8 cellular contexts compared by ENCODE assay signal in genomic region chr10:102675887-102676616, GRCh38. TPM values are rescaled to one million over a fixed set of nuclear protein-coding genes. Genes with fewer than 3 reads are reported as not detected.
DNase-seq lines count a peak whose midpoint lies in the region; ATAC-seq, FAIRE-seq and TF ChIP-seq lines count a peak whose summit lies in the region.

No MANE protein-coding gene starts in this region.

- POLR2A ChIA-PET in activated B cell treated with CpG ODN at 0.5 μM for 24 hours (lab: Charles Lee), result interaction anchor here (0.6 to 4.4 kb wide), 9 partner anchors 15 to 1015 kb away, joined by 3 to 78 read pairs (median 11); partner anchors contain the start of genes ARL3, FBXL15, SFXN2 and TRIM8
- POLR2A ChIA-PET in OCI-LY7 (lab: Charles Lee), result interaction anchor here (0.6 to 2.5 kb wide), 7 partner anchors 9 to 1002 kb away, joined by 3 to 11 read pairs (median 3); no protein-coding TSS in a partner anchor

- H3K4me1 ChIP-seq in heart left ventricle (peaks cover 11 to 78% (median 64%) of the 10 kb centered on the region in 12 donors), kidney (ENCODE audit: control insufficient read depth in 1 of 2, insufficient read depth in 1 of 2, low read depth in 1 of 2, low read length in 2 of 2) (peaks cover 59 to 65% of the 10 kb centered on the region in 2 donors), OCI-LY7 (ENCODE audit: insufficient read depth, low read length, poor library complexity, severe bottlenecking) (peaks cover 22% of the 10 kb centered on the region)

- no peak overlapping the region for H3K4me3 Mint-ChIP-seq in activated B cell treated with CpG ODN at 0.5 μM for 24 hours

- no peak overlapping the region for H2AFZ ChIP-seq in OCI-LY7 (ENCODE audit: low read length)

- CTCF ChIA-PET in activated B cell treated with CpG ODN at 0.5 μM for 24 hours (lab: Charles Lee) (interaction anchor here (0.9 to 2.5 kb wide), 3 partner anchors 15 to 38 kb away, joined by 3 to 10 read pairs (median 6); partner anchors contain the start of genes ARL3, SFXN2 and TRIM8), OCI-LY7 (lab: Charles Lee; ENCODE audit: unreplicated experiment) (interaction anchor here (0.8 kb wide), 1 partner anchor 31 kb away, joined by 7 read pairs; the partner anchor contains the start of gene TRIM8)

- WGBS in heart left ventricle, 4 donors, result 53 to 62% (median 56%) methylated on average over 13 of the region's 13 CpGs

- H3K79me2 ChIP-seq in OCI-LY7 (ENCODE audit: insufficient read depth, low read depth, low read length), result no peaks in the 10 kb centered on the region

- FAIRE-seq in kidney (lab: Jason Lieb, UNC), result no peak

- no peaks in the 10 kb centered on the region for H3K27me3 ChIP-seq in heart left ventricle

- H3K36me3 ChIP-seq in heart left ventricle, result peaks cover 0 to 5% (median 0%) of the 10 kb centered on the region in 9 donors
- H3K36me3 ChIP-seq in kidney (ENCODE audit: control insufficient read depth in 1 of 2, insufficient read depth in 2 of 2, low read length in 2 of 2), result peaks cover 0 to 2% of the 10 kb centered on the region in 2 donors
- peaks cover 6% of the 10 kb centered on the region; the same call in 1 of the 2 replicates for H3K36me3 ChIP-seq in OCI-LY7 (ENCODE audit: insufficient read depth, low read length)

- BruUV-seq in OCI-LY7 (replicated peaks; lab: Mats Ljungman, UMichigan), result no TSS peak

- no peak overlapping the region; the same call in 1 of the 2 replicates for H3K4me2 ChIP-seq in OCI-LY7 (ENCODE audit: low read length)

- no peaks in the 10 kb centered on the region for H3K9me3 Mint-ChIP-seq in activated B cell treated with CpG ODN at 0.5 μM for 24 hours

- H3K9me3 ChIP-seq in heart left ventricle (no peaks in the 10 kb centered on the region), kidney (ENCODE audit: control insufficient read depth in 1 of 2, low read length in 2 of 2) (no peaks in the 10 kb centered on the region), OCI-LY7 (ENCODE audit: low read length) (no peaks in the 10 kb centered on the region)

- no peak overlapping the region for H3K27ac Mint-ChIP-seq in activated B cell treated with CpG ODN at 0.5 μM for 24 hours

- H3K27me3 Mint-ChIP-seq in activated B cell treated with CpG ODN at 0.5 μM for 24 hours, result no peaks in the 10 kb centered on the region

- DNase-seq in heart left ventricle (peak in 2 of 5 donors; percentile 60 to 64), Right ventricle myocardium inferior (ENCODE audit: missing footprints) (no peak), activated B cell treated with CpG ODN at 0.5 μM for 24 hours (no peak), kidney (peak; percentile 65), superior temporal gyrus (ENCODE audit: extremely low spot score) (peak; percentile 49), KG1 (lab: John Stamatoyannopoulos, UW) (no peak), OCI-LY7 (ENCODE audit: low spot score) (no peak)

- H3K4me1 Mint-ChIP-seq in activated B cell treated with CpG ODN at 0.5 μM for 24 hours, result peaks cover 45% of the 10 kb centered on the region

- ATAC-seq in heart left ventricle (peak in 1 of 4 donors; percentile 14), Right ventricle myocardium inferior (no peak), activated B cell treated with CpG ODN at 0.5 μM for 24 hours (ENCODE audit: low read depth) (peak; percentile 51), GM18909 (IDR thresholded peaks at IDR 0.05; ENCODE audit: poor library complexity, unreplicated experiment) (no peak)

- H3K27ac ChIP-seq in heart left ventricle, result peak overlapping the region in 11 of 12 donors; percentile 79 to 90 (median 85)
- peak overlapping the region; percentile 60 to 91 for H3K27ac ChIP-seq in kidney (ENCODE audit: low read depth in 2 of 2, low read length in 2 of 2)
- no peak overlapping the region for H3K27ac ChIP-seq in OCI-LY7 (ENCODE audit: low read depth, low read length, poor library complexity, severe bottlenecking)

- H3K9ac ChIP-seq in kidney (ENCODE audit: low read length in 2 of 2), result peak overlapping the region in 1 of 2 donors; percentile 41

- TF ChIP-seq POLR2A in heart left ventricle (IDR thresholded peaks at IDR 0.05), result no peak

- TF ChIP-seq CTCF in heart left ventricle (IDR thresholded peaks at IDR 0.05) (no peak), activated B cell treated with CpG ODN at 0.5 μM for 24 hours (IDR thresholded peaks at IDR 0.05) (no peak), kidney (IDR thresholded peaks at IDR 0.05; ENCODE audit: borderline replicate concordance, extremely low read depth, insufficient read depth) (no peak), OCI-LY7 (conservative IDR thresholded peaks at IDR 0.05; ENCODE audit: low read length) (no peak)

- H3K9me2 ChIP-seq in OCI-LY7 (ENCODE audit: insufficient read depth, low read length), result no peaks in the 10 kb centered on the region

- H3K36me3 Mint-ChIP-seq in activated B cell treated with CpG ODN at 0.5 μM for 24 hours (ENCODE audit: low read depth), result no peaks in the 10 kb centered on the region

- no peaks in the 10 kb centered on the region for H4K20me1 ChIP-seq in OCI-LY7 (ENCODE audit: insufficient read depth, low read length)

- intact Hi-C loops in heart left ventricle (cut with DNase I), result loop anchor here in 4 of 10 donors (2.0 to 5.0 kb wide), 3 partner anchors 29 to 36 kb away; partner anchors contain the start of genes ARL3 (in 4 of the 4), SFXN2 (in 4 of the 4) and TRIM8 (in 1 of the 4)
- intact Hi-C loops in Right ventricle myocardium inferior (cut with DNase I), result loop anchor here (5.0 kb wide), 1 partner anchor 36 kb away; the partner anchor contains the start of genes ARL3 and SFXN2
- intact Hi-C loops in activated B cell treated with CpG ODN at 0.5 μM for 24 hours (cut with micrococcal nuclease), result loop anchor here (2.0 to 5.0 kb wide), 2 partner anchors 29 to 36 kb away; partner anchors contain the start of genes ARL3 and SFXN2
- intact Hi-C loops in kidney (cut with DNase I), result no loop called here
- intact Hi-C loops in OCI-LY7 (cut with micrococcal nuclease; ENCODE audit: unreplicated experiment), result no loop called here

- H3K4me3 ChIP-seq in heart left ventricle (peak overlapping the region in 3 of 12 donors; percentile 10 to 14 (median 13)), kidney (ENCODE audit: low read length in 2 of 2) (peak overlapping the region in 1 of 2 donors; percentile 3), OCI-LY7 (ENCODE audit: low read depth, low read length, poor library complexity, severe bottlenecking) (no peak overlapping the region)

RNA-seq across cellular contexts. Expression of gene TRIM8, which starts 31.8 kb away (rescaled TPM):
- total RNA-seq in heart left ventricle (100 to 1,000 TPM in 6 of 9 donors, 10 to 100 TPM in 3; 91.5 to 225 (median 107) TPM), Right ventricle myocardium inferior (109 TPM), activated B cell treated with CpG ODN at 0.5 μM for 24 hours (48.2 and 52.5 TPM in 2 replicates), kidney (198 TPM), OCI-LY7 (2022) (73.1 and 92.1 TPM in 2 replicates)
- polyA plus RNA-seq in heart left ventricle (10 to 100 TPM; 38.9 to 94.6 TPM), kidney (ENCODE audit: insufficient read depth, low read depth, low replicate concordance) (160 TPM)
- total RNA-seq in OCI-LY7 (2014; rRNA removed; shearing (Covaris generic)), result 54.2 and 67.3 TPM in 2 replicates

RNA-seq across cellular contexts. Expression of gene ARL3, which starts 38.1 kb away (rescaled TPM):
- total RNA-seq in heart left ventricle (10 to 100 TPM in 7 of 9 donors, 1 to 10 TPM in 2; 5.8 to 17.0 (median 12.6) TPM), Right ventricle myocardium inferior (15.4 TPM), activated B cell treated with CpG ODN at 0.5 μM for 24 hours (4.1 and 5.1 TPM in 2 replicates), kidney (16.3 TPM), OCI-LY7 (2022) (11.7 and 12.5 TPM in 2 replicates)
- polyA plus RNA-seq in heart left ventricle (10 to 100 TPM in 1 of 2 donors, 1 to 10 TPM in 1; 9.0 to 19.3 TPM), kidney (ENCODE audit: insufficient read depth, low read depth, low replicate concordance) (28.8 TPM)
- 7.3 and 8.1 TPM in 2 replicates for total RNA-seq in OCI-LY7 (2014; rRNA removed; shearing (Covaris generic))

RNA-seq across cellular contexts. Expression of gene SFXN2, which starts 38.4 kb away (rescaled TPM):
- total RNA-seq in heart left ventricle (1 to 10 TPM in 7 of 9 donors, under 1 TPM in 2; 0.50 to 7.2 (median 2.4) TPM), Right ventricle myocardium inferior (0.68 TPM), activated B cell treated with CpG ODN at 0.5 μM for 24 hours (22.1 and 28.9 TPM in 2 replicates), kidney (17.3 TPM), OCI-LY7 (2022) (43.0 and 45.1 TPM in 2 replicates)
- polyA plus RNA-seq in heart left ventricle (1 to 10 TPM; 1.8 to 5.9 TPM), kidney (ENCODE audit: insufficient read depth, low read depth, low replicate concordance) (72.1 TPM)
- total RNA-seq in OCI-LY7 (2014; rRNA removed; shearing (Covaris generic)), result 26.9 and 38.1 TPM in 2 replicates

Comparison
In these comparisons a context has a peak if more than half of its experiments do, and no peak if none do; other contexts are left out.
1. DNase-seq: peak in kidney (single experiment) and superior temporal gyrus (single experiment); none in Right ventricle myocardium inferior (single experiment), activated B cell treated with CpG ODN at 0.5 μM for 24 hours (single experiment), KG1 (single experiment) and OCI-LY7 (single experiment).
2. intact Hi-C loops: an anchor here in Right ventricle myocardium inferior (5.0 kb wide) and activated B cell treated with CpG ODN at 0.5 μM for 24 hours (2.0 to 5.0 kb wide); none called in kidney and OCI-LY7.